21 cellular contexts compared by ENCODE assay signal in genomic region chr1:167578935-167579521, GRCh38. TPM values are rescaled to one million over a fixed set of nuclear protein-coding genes. Genes with fewer than 3 reads are reported as not detected.
"Had no signal": no experiment of that assay in that cellular context is flagged by ENCODE, and none has a peak within 500 bp of the region (broad histone marks: within the 10 kb centered on the region; RNA-seq: fewer than 3 reads in every experiment).

No MANE protein-coding gene starts in this region.

- H3K27me3 ChIP-seq: colonic mucosa, pancreas, upper lobe of left lung, uterus had no signal

- H3K36me3 ChIP-seq: colonic mucosa, pancreas, spleen, tibial artery, upper lobe of left lung, uterus had no signal

- H3K36me3 Mint-ChIP-seq: mesothelial cell of epicardium; natural killer cell; stimulated activated memory B cell treated with anti-CD40 and anti-IgM and Interleukin-4, amounts not matched to agents 10 μg/mL and 1 μg/mL and 100 μg/mL, for 72 hours had no signal

- DNase-seq: colonic mucosa; dermis blood vessel endothelial cell; foreskin keratinocyte; natural killer cell; occipital lobe; pancreas; psoas muscle; retina; spleen; stimulated activated CD4-positive, alpha-beta T cell treated with anti-CD3 and anti-CD28 coated beads, Interleukin-15, amount 100 ng/mL, for 24 hours; stimulated activated CD4-positive, alpha-beta T cell treated with anti-CD3 and anti-CD28 coated beads, Interleukin-1b, Interleukin-23, amount 100 ng/mL, for 48 hours; stimulated activated CD4-positive, alpha-beta T cell treated with anti-CD3 and anti-CD28 coated beads, Interleukin-4, amount 100 ng/mL, for 24 hours; tibial artery; upper lobe of left lung; uterus had no signal

- H3K27ac ChIP-seq: colonic mucosa, foreskin keratinocyte, pancreas, psoas muscle, spleen, tibial artery, upper lobe of left lung, uterus had no signal

- FAIRE-seq: pancreas had no signal

- ATAC-seq: foreskin keratinocyte; left lobe of liver; natural killer cell; pancreas; psoas muscle; sciatic nerve; stimulated activated memory B cell treated with anti-CD40 and anti-IgM and Interleukin-4, amounts not matched to agents 10 μg/mL and 1 μg/mL and 100 μg/mL, for 72 hours had no signal

- H3K27ac Mint-ChIP-seq: mesothelial cell of epicardium; natural killer cell; stimulated activated memory B cell treated with anti-CD40 and anti-IgM and Interleukin-4, amounts not matched to agents 10 μg/mL and 1 μg/mL and 100 μg/mL, for 72 hours; stimulated activated naive CD8-positive, alpha-beta T cell treated with anti-CD3 and anti-CD28 coated beads, Interleukin-15, Interleukin-2, amounts not matched to agents 100 ng/mL and 50 ng/mL, for 24 hours had no signal

- H3K9me3 ChIP-seq: colonic mucosa, pancreas, psoas muscle, spleen, tibial artery, upper lobe of left lung, uterus had no signal

- H3K4me3 ChIP-seq: colonic mucosa, pancreas, psoas muscle, spleen, tibial artery, upper lobe of left lung, uterus had no signal

- H3K4me3 Mint-ChIP-seq: mesothelial cell of epicardium; natural killer cell; stimulated activated memory B cell treated with anti-CD40 and anti-IgM and Interleukin-4, amounts not matched to agents 10 μg/mL and 1 μg/mL and 100 μg/mL, for 72 hours; stimulated activated naive CD8-positive, alpha-beta T cell treated with anti-CD3 and anti-CD28 coated beads, Interleukin-15, Interleukin-2, amounts not matched to agents 100 ng/mL and 50 ng/mL, for 24 hours had no signal

- H3K4me1 Mint-ChIP-seq: mesothelial cell of epicardium; natural killer cell; stimulated activated memory B cell treated with anti-CD40 and anti-IgM and Interleukin-4, amounts not matched to agents 10 μg/mL and 1 μg/mL and 100 μg/mL, for 72 hours had no signal

- H3K4me1 ChIP-seq: colonic mucosa, foreskin keratinocyte, pancreas, psoas muscle, spleen, tibial artery, uterus had no signal

- H3K9me3 Mint-ChIP-seq: natural killer cell; stimulated activated memory B cell treated with anti-CD40 and anti-IgM and Interleukin-4, amounts not matched to agents 10 μg/mL and 1 μg/mL and 100 μg/mL, for 72 hours; stimulated activated naive CD8-positive, alpha-beta T cell treated with anti-CD3 and anti-CD28 coated beads, Interleukin-15, Interleukin-2, amounts not matched to agents 100 ng/mL and 50 ng/mL, for 24 hours had no signal

RNA-seq across cellular contexts. Expression of gene RCSD1, which starts 51.0 kb away (rescaled TPM):
- total RNA-seq: epithelial cell of proximal tubule had no signal
